ENCODE assay signal across 1 cellular context in genomic region chr1:47424336-47424982, GRCh38.
A peak's percentile ranks its signal among the peaks of the same experiment; 100 is the strongest.
TF ChIP-seq lines count a peak whose summit lies in the region.

No MANE protein-coding gene starts in this region.

TF ChIP-seq in HEK293, 187 proteins besides CTCF, POLR2A, EP300 and RAD21 (continued from another document):
- 0 out of 2 replicates have a peak, but pooled peaks have one; percentile 11 for TF ChIP-seq KLF17 (tag by site-specific recombination; IDR thresholded peaks at IDR 0.05)
- TF ChIP-seq ZNF596 (tag by site-specific recombination; IDR thresholded peaks at IDR 0.05), result no peak
- no peak for TF ChIP-seq ZNF580 (tag by site-specific recombination; IDR thresholded peaks at IDR 0.05)
- peak; percentile 75 for TF ChIP-seq ZNF654 (tag by site-specific recombination; IDR thresholded peaks at IDR 0.05; ENCODE audit: low read depth)
- TF ChIP-seq ZNF366 (tag by site-specific recombination; conservative IDR thresholded peaks at IDR 0.05), result peak; percentile 83
- 0 out of 2 replicates have a peak, but pooled peaks have one; percentile 31 for TF ChIP-seq ZSCAN23 (tag by site-specific recombination; IDR thresholded peaks at IDR 0.05)
- TF ChIP-seq PRDM10 (tag by site-specific recombination; IDR thresholded peaks at IDR 0.05), result peak; percentile 70; the same call in 1 of the 2 replicates
- TF ChIP-seq ZBTB8A (tag by site-specific recombination; IDR thresholded peaks at IDR 0.05), result peak; percentile 44; the same call in 1 of the 2 replicates
- TF ChIP-seq ZNF121 (tag by site-specific recombination; IDR thresholded peaks at IDR 0.05), result no peak
- TF ChIP-seq IKZF3 (tag by site-specific recombination; IDR thresholded peaks at IDR 0.05), result peak; percentile 82
